In genomic region chr12:127126260-127126628, GRCh38 we compare ENCODE assay signal across 13 cellular contexts.
DNase-seq lines count a peak whose midpoint lies in the region; ATAC-seq and TF ChIP-seq lines count a peak whose summit lies in the region.
"Had no signal": no experiment of that assay in that cellular context is flagged by ENCODE, and none has a peak within 500 bp of the region (broad histone marks: within the 10 kb centered on the region; RNA-seq: fewer than 3 reads in every experiment).

No MANE protein-coding gene starts in this region.

- no peak for TF ChIP-seq CTCF in foreskin keratinocyte (conservative IDR thresholded peaks at IDR 0.05)

- no peaks in the 10 kb centered on the region for H3K27me3 ChIP-seq in foreskin keratinocyte
- H3K27me3 ChIP-seq: BLaER1 had no signal

- ATAC-seq in GM18858 (IDR thresholded peaks at IDR 0.05; ENCODE audit: unreplicated experiment) (peak; percentile 17), GM21515 (IDR thresholded peaks at IDR 0.05; ENCODE audit: unreplicated experiment) (peak; percentile 3), HG03196 (IDR thresholded peaks at IDR 0.05; ENCODE audit: unreplicated experiment) (peak; percentile 14), foreskin keratinocyte (no peak), GM21423 (IDR thresholded peaks at IDR 0.05; ENCODE audit: unreplicated experiment) (no peak)

- H3K4me1 ChIP-seq in foreskin keratinocyte: peaks cover 16% of the 10 kb centered on the region
- H3K4me1 ChIP-seq: BLaER1 had no signal

- DNase-seq in foreskin keratinocyte (no peak), AG08396 (ENCODE audit: low spot score) (no peak), GM19240 (ENCODE audit: insufficient read length, low spot score) (no peak), NCI-H510A treated with DMSO at 0.1 percent for 48 hours (lab: John Stamatoyannopoulos, UW) (no peak)
- DNase-seq: activated CD4-positive, alpha-beta T cell treated with anti-CD3 and anti-CD28 coated beads, Interleukin-2, amount 50 U/mL, for 1 hour; activated naive CD4-positive, alpha-beta T cell treated with anti-CD3 and anti-CD28 coated beads, Interleukin-2, amount 10 ng/mL, durations not matched to agents 7 days and 5 days; hypothalamus; NCI-H226 had no signal

- H3K27ac ChIP-seq in foreskin keratinocyte: peak overlapping the region; percentile 80
- H3K27ac ChIP-seq: BLaER1 had no signal

Comparison
In these comparisons a context has a peak if more than half of its experiments do, and no peak if none do; other contexts are left out.
1. ATAC-seq: peak in GM18858 (single experiment), GM21515 (single experiment) and HG03196 (single experiment); none in foreskin keratinocyte (single experiment) and GM21423 (single experiment).